In the genomic region with DNA sequence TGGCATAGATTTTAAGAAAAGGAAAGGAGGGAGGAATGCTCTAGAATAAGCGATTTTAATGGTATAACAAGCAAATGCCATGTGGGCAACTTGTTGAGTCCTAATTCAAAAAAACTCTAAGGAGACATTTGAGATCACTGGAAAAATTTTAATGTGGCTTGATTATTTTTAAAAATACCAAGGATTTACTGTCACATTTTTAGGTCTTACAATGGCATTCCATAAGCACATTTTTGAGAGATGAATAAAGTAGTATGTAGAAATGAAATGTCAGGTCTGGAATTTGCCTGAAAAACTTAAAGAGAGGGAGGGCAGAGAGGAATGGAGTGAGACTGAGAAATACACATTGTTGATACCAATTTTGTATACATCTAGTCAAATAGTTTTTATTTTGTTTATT, we compare ENCODE assay signal across 24 cellular contexts. TPM values are rescaled to one million over a fixed set of nuclear protein-coding genes. Genes with fewer than 3 reads are reported as not detected.
DNase-seq lines count a peak whose midpoint lies in the region; ATAC-seq and TF ChIP-seq lines count a peak whose summit lies in the region.
"Had no signal": no experiment of that assay in that cellular context is flagged by ENCODE, and none has a peak within 500 bp of the region (broad histone marks: within the 10 kb centered on the region; RNA-seq: fewer than 3 reads in every experiment).

No MANE protein-coding gene starts in this region.

- no peaks in the 10 kb centered on the region for H4K20me1 ChIP-seq in GM23248 (ENCODE audit: insufficient read depth)

- ATAC-seq in HG03378 (IDR thresholded peaks at IDR 0.05; ENCODE audit: unreplicated experiment) (no peak), GM18861 (IDR thresholded peaks at IDR 0.05; ENCODE audit: unreplicated experiment) (no peak)
- ATAC-seq: activated T-cell treated with anti-CD3 and anti-CD28 coated beads, Interleukin-2, amount 50 U/mL, for 72 hours; gastroesophageal sphincter; left colon; sciatic nerve had no signal

- peaks cover 41% of the 10 kb centered on the region for H3K4me1 ChIP-seq in GM23248 (ENCODE audit: insufficient read depth)
- H3K4me1 ChIP-seq: gastroesophageal sphincter, Peyer's patch, SJCRH30 had no signal

- peaks cover 25% of the 10 kb centered on the region; the same call in 1 of the 2 replicates for H3F3A ChIP-seq in GM23248 (ENCODE audit: insufficient read depth)

- H3K9me3 ChIP-seq in GM23248 (ENCODE audit: low read depth) = no peaks in the 10 kb centered on the region
- H3K9me3 ChIP-seq: gastroesophageal sphincter, Peyer's patch, SJCRH30 had no signal

- H3K9me2 ChIP-seq in GM23248 (ENCODE audit: insufficient read depth) = no peaks in the 10 kb centered on the region

- DNase-seq in GM23248 (peak; percentile 47), amniotic epithelial cell (ENCODE audit: low read depth) (peak; percentile 46), fibroblast of pulmonary artery (ENCODE audit: low read depth) (peak; percentile 44), RWPE1 (ENCODE audit: low spot score) (no peak)
- no peak for DNase-seq in stimulated activated naive CD4-positive, alpha-beta T cell treated with Interleukin-2 at 50 U/mL for 16 hours (lab: John Stamatoyannopoulos, UW)
- DNase-seq: activated CD4-positive, alpha-beta T cell treated with anti-CD3 and anti-CD28 coated beads, Interleukin-2, amount 50 U/mL, for 4 hours; activated naive CD4-positive, alpha-beta T cell; activated T-cell treated with anti-CD3 and anti-CD28 coated beads, Interleukin-2, amount 50 U/mL, for 72 hours; effector CD8-positive, alpha-beta T cell; GDM1; hippocampal formation; left colon; NCI-H1105 treated with DMSO at 0.1 percent for 48 hours; NCI-H1930; NCI-H526 treated with DMSO at 0.1 percent for 48 hours; Peyer's patch; SJCRH30; stimulated activated CD4-positive, alpha-beta T cell treated with anti-CD3 and anti-CD28 coated beads, Interleukin-15, amount 100 ng/mL, for 24 hours; stimulated activated naive CD4-positive, alpha-beta T cell; T-helper 1 cell had no signal

- H3K27ac ChIP-seq in GM23248 (peak overlapping the region; percentile 31; the same call in 1 of the 2 replicates), RWPE1 (no peak overlapping the region)
- H3K27ac ChIP-seq: gastroesophageal sphincter, Peyer's patch, SJCRH30 had no signal

- 93 to 95% methylated on average over 1 of the region's 1 CpG for WGBS in GM23248 (ENCODE audit: low coverage in 1 of 2, low lambda C conversion rate in 2 of 2, missing lambda C conversion rate in 2 of 2), 2 experiments

- POLR2A ChIA-PET in RWPE1 (lab: Yijun Ruan, JAX; ENCODE audit: low non-redundant PET) = interaction anchor here (0.6 kb wide), 1 partner anchor 56 kb away, joined by 3 read pairs; no protein-coding TSS in a partner anchor

- no peaks in the 10 kb centered on the region for H3K27me3 ChIP-seq in GM23248 (replicated peaks; ENCODE audit: insufficient read depth)
- H3K27me3 ChIP-seq: gastroesophageal sphincter, Peyer's patch, SJCRH30 had no signal

- H3K9ac ChIP-seq in GM23248 = no peak overlapping the region

- H3K4me2 ChIP-seq in GM23248 (ENCODE audit: unreplicated experiment) = peak overlapping the region; percentile 28

- 0 out of 2 replicates have a peak overlapping the region, but pooled peaks have one; percentile 14 for H2AFZ ChIP-seq in GM23248

- CTCF ChIA-PET in RWPE1 (lab: Yijun Ruan, JAX) = no interaction called here

- peaks cover 10% of the 10 kb centered on the region for H3K36me3 ChIP-seq in GM23248 (ENCODE audit: low read depth)

- H3K4me3 ChIP-seq in GM23248 (no peak overlapping the region), fibroblast of pulmonary artery (replicated peaks; ENCODE audit: low read depth, low read length) (no peak overlapping the region)
- H3K4me3 ChIP-seq: gastroesophageal sphincter, Peyer's patch, SJCRH30 had no signal

- in situ Hi-C loops in GM23248 (cut with MboI) = no loop called here

- TF ChIP-seq CTCF in fibroblast of pulmonary artery (IDR thresholded peaks at IDR 0.05; ENCODE audit: low read length, missing control alignments) (no peak), RWPE1 (conservative IDR thresholded peaks at IDR 0.05; ENCODE audit: low read depth) (no peak)

- H3K79me2 ChIP-seq in GM23248 (ENCODE audit: insufficient read depth) = no peaks in the 10 kb centered on the region

RNA-seq across cellular contexts. Expression of gene NCAPG2, which starts 20.3 kb away (rescaled TPM):
- 15.6 and 15.7 TPM in 2 replicates for total RNA-seq in GM23248 (2014; rRNA removed; shearing (Covaris generic))
- 15.7 and 17.3 TPM in 2 replicates for polyA plus RNA-seq in GM23248 (2016; fragmentation: Nextera tagmentation; extraction: Ambion mirVana)

Comparison
In these comparisons a context has a peak if more than half of its experiments do, and no peak if none do; other contexts are left out.
1. DNase-seq: peak in GM23248 (single experiment), amniotic epithelial cell (single experiment) and fibroblast of pulmonary artery (single experiment); none in stimulated activated naive CD4-positive, alpha-beta T cell treated with Interleukin-2 at 50 U/mL for 16 hours (single experiment) and RWPE1 (single experiment).